1 cellular context compared by ENCODE assay signal in the genomic region with DNA sequence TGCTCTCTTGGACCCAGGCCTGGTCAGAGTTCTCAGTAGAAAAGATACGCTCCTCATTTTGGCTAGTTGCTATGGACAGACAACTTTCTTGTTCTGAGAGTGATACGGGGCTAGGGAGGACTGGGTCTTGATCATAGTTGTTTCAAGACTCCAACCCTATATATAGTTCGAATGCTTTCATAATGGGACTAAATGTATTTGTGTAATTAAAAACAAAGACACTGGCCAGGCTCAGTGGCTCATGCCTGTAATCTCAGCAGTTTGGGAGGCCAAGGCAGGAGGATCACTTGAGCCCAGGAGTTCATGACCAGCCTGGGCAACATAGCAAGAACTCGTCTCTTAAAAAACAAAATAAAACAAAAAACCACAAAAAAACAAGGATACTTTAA.
TF ChIP-seq lines count a peak whose summit lies in the region.

No MANE protein-coding gene starts in this region.

TF ChIP-seq in HepG2, 621 proteins besides CTCF, POLR2A, EP300 and RAD21:
- TF ChIP-seq KLF11 (CRISPR knock-in tag; IDR thresholded peaks at IDR 0.05) (0 out of 2 replicates have a peak, but pooled peaks have one; percentile 5), ZSCAN25 (CRISPR knock-in tag; IDR thresholded peaks at IDR 0.05) (0 out of 2 replicates have a peak, but pooled peaks have one; percentile 11), TCF7L2 (IDR thresholded peaks at IDR 0.05; ENCODE audit: low read depth, low read length) (peak; percentile 9; the same call in 1 of the 2 replicates), NFE2L1 (CRISPR knock-in tag; IDR thresholded peaks at IDR 0.05; ENCODE audit: borderline replicate concordance) (no peak), KDM5A (IDR thresholded peaks at IDR 0.05; ENCODE audit: borderline replicate concordance, low read length) (0 out of 2 replicates have a peak, but pooled peaks have one; percentile 19), SSRP1 (CRISPR knock-in tag; IDR thresholded peaks at IDR 0.05) (0 out of 2 replicates have a peak, but pooled peaks have one; percentile 2), ZNF83 (CRISPR knock-in tag; IDR thresholded peaks at IDR 0.05; ENCODE audit: borderline replicate concordance) (no peak), ATF1 (CRISPR knock-in tag; IDR thresholded peaks at IDR 0.05) (no peak), TOE1 (CRISPR knock-in tag; IDR thresholded peaks at IDR 0.05) (no peak), ZSCAN21 (CRISPR knock-in tag; IDR thresholded peaks at IDR 0.05; ENCODE audit: borderline replicate concordance) (no peak), PHF8 (CRISPR knock-in tag; IDR thresholded peaks at IDR 0.05) (no peak; the same call in 1 of the 2 replicates), DNMT3B (CRISPR knock-in tag; conservative IDR thresholded peaks at IDR 0.05) (0 out of 2 replicates have a peak, but pooled peaks have one; percentile 16), ZBTB3 (CRISPR knock-in tag; IDR thresholded peaks at IDR 0.05; ENCODE audit: borderline replicate concordance, low read depth) (no peak), ZBTB7B (CRISPR knock-in tag; IDR thresholded peaks at IDR 0.05) (0 out of 2 replicates have a peak, but pooled peaks have one; percentile 2), SRSF9 (IDR thresholded peaks at IDR 0.05; ENCODE audit: borderline replicate concordance, insufficient read depth, low read depth, low read length, poor library complexity, severe bottlenecking) (no peak), SP5 (CRISPR knock-in tag; IDR thresholded peaks at IDR 0.05; ENCODE audit: borderline replicate concordance, low read depth) (no peak), ZNF230 (CRISPR knock-in tag; IDR thresholded peaks at IDR 0.05) (0 out of 2 replicates have a peak, but pooled peaks have one; percentile 0), ZFX (CRISPR knock-in tag; IDR thresholded peaks at IDR 0.05; ENCODE audit: low read depth) (0 out of 2 replicates have a peak, but pooled peaks have one; percentile 6), HNRNPLL (IDR thresholded peaks at IDR 0.05; ENCODE audit: low read depth, low read length, poor library complexity, severe bottlenecking) (no peak), MBD4 (IDR thresholded peaks at IDR 0.05; ENCODE audit: borderline replicate concordance, low read length) (0 out of 2 replicates have a peak, but pooled peaks have one; percentile 59), MAFF (IDR thresholded peaks at IDR 0.05; ENCODE audit: low read depth, low read length) (no peak), ARNTL (CRISPR knock-in tag; IDR thresholded peaks at IDR 0.05) (no peak)
- TF ChIP-seq, protein P1, sequence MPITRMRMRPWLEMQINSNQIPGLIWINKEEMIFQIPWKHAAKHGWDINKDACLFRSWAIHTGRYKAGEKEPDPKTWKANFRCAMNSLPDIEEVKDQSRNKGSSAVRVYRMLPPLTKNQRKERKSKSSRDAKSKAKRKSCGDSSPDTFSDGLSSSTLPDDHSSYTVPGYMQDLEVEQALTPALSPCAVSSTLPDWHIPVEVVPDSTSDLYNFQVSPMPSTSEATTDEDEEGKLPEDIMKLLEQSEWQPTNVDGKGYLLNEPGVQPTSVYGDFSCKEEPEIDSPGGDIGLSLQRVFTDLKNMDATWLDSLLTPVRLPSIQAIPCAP (CRISPR knock-in tag; IDR thresholded peaks at IDR 0.05; ENCODE audit: low read depth) = no peak
- TF ChIP-seq, protein P2, sequence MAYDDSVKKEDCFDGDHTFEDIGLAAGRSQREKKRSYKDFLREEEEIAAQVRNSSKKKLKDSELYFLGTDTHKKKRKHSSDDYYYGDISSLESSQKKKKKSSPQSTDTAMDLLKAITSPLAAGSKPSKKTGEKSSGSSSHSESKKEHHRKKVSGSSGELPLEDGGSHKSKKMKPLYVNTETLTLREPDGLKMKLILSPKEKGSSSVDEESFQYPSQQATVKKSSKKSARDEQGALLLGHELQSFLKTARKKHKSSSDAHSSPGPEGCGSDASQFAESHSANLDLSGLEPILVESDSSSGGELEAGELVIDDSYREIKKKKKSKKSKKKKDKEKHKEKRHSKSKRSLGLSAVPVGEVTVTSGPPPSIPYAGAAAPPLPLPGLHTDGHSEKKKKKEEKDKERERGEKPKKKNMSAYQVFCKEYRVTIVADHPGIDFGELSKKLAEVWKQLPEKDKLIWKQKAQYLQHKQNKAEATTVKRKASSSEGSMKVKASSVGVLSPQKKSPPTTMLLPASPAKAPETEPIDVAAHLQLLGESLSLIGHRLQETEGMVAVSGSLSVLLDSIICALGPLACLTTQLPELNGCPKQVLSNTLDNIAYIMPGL (CRISPR knock-in tag; IDR thresholded peaks at IDR 0.05; ENCODE audit: borderline replicate concordance in 1 of 2, low read depth in 1 of 2) = 0 out of 4 replicates have a peak, but pooled peaks of 1 of the 2 experiments have one; percentile 1
- TF ChIP-seq, protein P3, sequence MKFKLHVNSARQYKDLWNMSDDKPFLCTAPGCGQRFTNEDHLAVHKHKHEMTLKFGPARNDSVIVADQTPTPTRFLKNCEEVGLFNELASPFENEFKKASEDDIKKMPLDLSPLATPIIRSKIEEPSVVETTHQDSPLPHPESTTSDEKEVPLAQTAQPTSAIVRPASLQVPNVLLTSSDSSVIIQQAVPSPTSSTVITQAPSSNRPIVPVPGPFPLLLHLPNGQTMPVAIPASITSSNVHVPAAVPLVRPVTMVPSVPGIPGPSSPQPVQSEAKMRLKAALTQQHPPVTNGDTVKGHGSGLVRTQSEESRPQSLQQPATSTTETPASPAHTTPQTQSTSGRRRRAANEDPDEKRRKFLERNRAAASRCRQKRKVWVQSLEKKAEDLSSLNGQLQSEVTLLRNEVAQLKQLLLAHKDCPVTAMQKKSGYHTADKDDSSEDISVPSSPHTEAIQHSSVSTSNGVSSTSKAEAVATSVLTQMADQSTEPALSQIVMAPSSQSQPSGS (CRISPR knock-in tag; IDR thresholded peaks at IDR 0.05) = no peak
- TF ChIP-seq, protein P4, sequence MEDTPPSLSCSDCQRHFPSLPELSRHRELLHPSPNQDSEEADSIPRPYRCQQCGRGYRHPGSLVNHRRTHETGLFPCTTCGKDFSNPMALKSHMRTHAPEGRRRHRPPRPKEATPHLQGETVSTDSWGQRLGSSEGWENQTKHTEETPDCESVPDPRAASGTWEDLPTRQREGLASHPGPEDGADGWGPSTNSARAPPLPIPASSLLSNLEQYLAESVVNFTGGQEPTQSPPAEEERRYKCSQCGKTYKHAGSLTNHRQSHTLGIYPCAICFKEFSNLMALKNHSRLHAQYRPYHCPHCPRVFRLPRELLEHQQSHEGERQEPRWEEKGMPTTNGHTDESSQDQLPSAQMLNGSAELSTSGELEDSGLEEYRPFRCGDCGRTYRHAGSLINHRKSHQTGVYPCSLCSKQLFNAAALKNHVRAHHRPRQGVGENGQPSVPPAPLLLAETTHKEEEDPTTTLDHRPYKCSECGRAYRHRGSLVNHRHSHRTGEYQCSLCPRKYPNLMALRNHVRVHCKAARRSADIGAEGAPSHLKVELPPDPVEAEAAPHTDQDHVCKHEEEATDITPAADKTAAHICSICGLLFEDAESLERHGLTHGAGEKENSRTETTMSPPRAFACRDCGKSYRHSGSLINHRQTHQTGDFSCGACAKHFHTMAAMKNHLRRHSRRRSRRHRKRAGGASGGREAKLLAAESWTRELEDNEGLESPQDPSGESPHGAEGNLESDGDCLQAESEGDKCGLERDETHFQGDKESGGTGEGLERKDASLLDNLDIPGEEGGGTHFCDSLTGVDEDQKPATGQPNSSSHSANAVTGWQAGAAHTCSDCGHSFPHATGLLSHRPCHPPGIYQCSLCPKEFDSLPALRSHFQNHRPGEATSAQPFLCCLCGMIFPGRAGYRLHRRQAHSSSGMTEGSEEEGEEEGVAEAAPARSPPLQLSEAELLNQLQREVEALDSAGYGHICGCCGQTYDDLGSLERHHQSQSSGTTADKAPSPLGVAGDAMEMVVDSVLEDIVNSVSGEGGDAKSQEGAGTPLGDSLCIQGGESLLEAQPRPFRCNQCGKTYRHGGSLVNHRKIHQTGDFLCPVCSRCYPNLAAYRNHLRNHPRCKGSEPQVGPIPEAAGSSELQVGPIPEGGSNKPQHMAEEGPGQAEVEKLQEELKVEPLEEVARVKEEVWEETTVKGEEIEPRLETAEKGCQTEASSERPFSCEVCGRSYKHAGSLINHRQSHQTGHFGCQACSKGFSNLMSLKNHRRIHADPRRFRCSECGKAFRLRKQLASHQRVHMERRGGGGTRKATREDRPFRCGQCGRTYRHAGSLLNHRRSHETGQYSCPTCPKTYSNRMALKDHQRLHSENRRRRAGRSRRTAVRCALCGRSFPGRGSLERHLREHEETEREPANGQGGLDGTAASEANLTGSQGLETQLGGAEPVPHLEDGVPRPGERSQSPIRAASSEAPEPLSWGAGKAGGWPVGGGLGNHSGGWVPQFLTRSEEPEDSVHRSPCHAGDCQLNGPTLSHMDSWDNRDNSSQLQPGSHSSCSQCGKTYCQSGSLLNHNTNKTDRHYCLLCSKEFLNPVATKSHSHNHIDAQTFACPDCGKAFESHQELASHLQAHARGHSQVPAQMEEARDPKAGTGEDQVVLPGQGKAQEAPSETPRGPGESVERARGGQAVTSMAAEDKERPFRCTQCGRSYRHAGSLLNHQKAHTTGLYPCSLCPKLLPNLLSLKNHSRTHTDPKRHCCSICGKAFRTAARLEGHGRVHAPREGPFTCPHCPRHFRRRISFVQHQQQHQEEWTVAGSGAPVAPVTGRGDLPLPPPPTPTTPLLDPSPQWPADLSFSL (CRISPR knock-in tag; IDR thresholded peaks at IDR 0.05) = 0 out of 2 replicates have a peak, but pooled peaks have one; percentile 1
- TF ChIP-seq, protein P5, sequence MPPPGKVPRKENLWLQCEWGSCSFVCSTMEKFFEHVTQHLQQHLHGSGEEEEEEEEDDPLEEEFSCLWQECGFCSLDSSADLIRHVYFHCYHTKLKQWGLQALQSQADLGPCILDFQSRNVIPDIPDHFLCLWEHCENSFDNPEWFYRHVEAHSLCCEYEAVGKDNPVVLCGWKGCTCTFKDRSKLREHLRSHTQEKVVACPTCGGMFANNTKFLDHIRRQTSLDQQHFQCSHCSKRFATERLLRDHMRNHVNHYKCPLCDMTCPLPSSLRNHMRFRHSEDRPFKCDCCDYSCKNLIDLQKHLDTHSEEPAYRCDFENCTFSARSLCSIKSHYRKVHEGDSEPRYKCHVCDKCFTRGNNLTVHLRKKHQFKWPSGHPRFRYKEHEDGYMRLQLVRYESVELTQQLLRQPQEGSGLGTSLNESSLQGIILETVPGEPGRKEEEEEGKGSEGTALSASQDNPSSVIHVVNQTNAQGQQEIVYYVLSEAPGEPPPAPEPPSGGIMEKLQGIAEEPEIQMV (CRISPR knock-in tag; IDR thresholded peaks at IDR 0.05; ENCODE audit: low read depth) = 0 out of 2 replicates have a peak, but pooled peaks have one; percentile 14
- TF ChIP-seq, protein P6, sequence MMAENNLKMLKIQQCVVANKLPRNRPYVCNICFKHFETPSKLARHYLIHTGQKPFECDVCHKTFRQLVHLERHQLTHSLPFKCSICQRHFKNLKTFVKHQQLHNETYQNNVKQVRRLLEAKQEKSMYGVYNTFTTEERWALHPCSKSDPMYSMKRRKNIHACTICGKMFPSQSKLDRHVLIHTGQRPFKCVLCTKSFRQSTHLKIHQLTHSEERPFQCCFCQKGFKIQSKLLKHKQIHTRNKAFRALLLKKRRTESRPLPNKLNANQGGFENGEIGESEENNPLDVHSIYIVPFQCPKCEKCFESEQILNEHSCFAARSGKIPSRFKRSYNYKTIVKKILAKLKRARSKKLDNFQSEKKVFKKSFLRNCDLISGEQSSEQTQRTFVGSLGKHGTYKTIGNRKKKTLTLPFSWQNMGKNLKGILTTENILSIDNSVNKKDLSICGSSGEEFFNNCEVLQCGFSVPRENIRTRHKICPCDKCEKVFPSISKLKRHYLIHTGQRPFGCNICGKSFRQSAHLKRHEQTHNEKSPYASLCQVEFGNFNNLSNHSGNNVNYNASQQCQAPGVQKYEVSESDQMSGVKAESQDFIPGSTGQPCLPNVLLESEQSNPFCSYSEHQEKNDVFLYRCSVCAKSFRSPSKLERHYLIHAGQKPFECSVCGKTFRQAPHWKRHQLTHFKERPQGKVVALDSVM (CRISPR knock-in tag; IDR thresholded peaks at IDR 0.05) = 0 out of 2 replicates have a peak, but pooled peaks have one; percentile 61
